1 cellular context compared by ENCODE assay signal in the genomic region with DNA sequence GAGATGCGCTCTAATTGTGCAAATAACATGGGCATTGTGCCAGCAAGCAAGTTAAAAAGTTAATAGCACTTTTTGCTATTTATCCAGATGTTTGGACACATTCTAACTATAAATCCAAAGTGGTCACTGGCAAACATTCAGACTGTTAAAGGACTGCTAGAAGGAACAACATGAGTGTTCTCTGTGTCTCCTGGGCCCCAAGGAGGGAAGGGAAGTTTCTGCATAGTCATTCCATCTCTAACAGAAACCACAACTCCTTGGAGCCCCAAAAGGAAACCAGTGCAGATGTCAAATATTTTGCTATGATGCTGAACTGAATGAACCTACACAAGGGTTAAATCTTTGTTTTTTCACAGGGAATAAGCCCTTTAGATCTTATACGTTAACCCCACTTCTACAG.
TF ChIP-seq lines count a peak whose summit lies in the region.

No MANE protein-coding gene starts in this region.

TF ChIP-seq in GM12878, 131 proteins besides CTCF, POLR2A, EP300 and RAD21 (continued from another document and continues in another):
- TF ChIP-seq, protein P1, sequence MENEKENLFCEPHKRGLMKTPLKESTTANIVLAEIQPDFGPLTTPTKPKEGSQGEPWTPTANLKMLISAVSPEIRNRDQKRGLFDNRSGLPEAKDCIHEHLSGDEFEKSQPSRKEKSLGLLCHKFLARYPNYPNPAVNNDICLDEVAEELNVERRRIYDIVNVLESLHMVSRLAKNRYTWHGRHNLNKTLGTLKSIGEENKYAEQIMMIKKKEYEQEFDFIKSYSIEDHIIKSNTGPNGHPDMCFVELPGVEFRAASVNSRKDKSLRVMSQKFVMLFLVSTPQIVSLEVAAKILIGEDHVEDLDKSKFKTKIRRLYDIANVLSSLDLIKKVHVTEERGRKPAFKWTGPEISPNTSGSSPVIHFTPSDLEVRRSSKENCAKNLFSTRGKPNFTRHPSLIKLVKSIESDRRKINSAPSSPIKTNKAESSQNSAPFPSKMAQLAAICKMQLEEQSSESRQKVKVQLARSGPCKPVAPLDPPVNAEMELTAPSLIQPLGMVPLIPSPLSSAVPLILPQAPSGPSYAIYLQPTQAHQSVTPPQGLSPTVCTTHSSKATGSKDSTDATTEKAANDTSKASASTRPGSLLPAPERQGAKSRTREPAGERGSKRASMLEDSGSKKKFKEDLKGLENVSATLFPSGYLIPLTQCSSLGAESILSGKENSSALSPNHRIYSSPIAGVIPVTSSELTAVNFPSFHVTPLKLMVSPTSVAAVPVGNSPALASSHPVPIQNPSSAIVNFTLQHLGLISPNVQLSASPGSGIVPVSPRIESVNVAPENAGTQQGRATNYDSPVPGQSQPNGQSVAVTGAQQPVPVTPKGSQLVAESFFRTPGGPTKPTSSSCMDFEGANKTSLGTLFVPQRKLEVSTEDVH (IDR thresholded peaks at IDR 0.05; ENCODE audit: low read depth, partially characterized antibody) = no peak
- TF ChIP-seq, protein P2, sequence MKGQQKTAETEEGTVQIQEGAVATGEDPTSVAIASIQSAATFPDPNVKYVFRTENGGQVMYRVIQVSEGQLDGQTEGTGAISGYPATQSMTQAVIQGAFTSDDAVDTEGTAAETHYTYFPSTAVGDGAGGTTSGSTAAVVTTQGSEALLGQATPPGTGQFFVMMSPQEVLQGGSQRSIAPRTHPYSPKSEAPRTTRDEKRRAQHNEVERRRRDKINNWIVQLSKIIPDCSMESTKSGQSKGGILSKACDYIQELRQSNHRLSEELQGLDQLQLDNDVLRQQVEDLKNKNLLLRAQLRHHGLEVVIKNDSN (IDR thresholded peaks at IDR 0.05; ENCODE audit: borderline replicate concordance, extremely low read length, insufficient read depth, low read depth, low read length) = no peak
- TF ChIP-seq POLR2AphosphoS2 (IDR thresholded peaks at IDR 0.05; ENCODE audit: low read depth, low read length) (no peak), CREB1 (IDR thresholded peaks at IDR 0.05; ENCODE audit: low read depth) (peak; percentile 35; the same call in 1 of the 2 replicates), NR2F1 (conservative IDR thresholded peaks at IDR 0.05) (peak; percentile 28; the same call in 1 of the 2 replicates), MYB (IDR thresholded peaks at IDR 0.05; ENCODE audit: borderline replicate concordance, low read depth, low read length) (no peak), HDGF (IDR thresholded peaks at IDR 0.05) (no peak), CBX5 (IDR thresholded peaks at IDR 0.05; ENCODE audit: low read depth) (peak; percentile 60; the same call in 1 of the 2 replicates), TCF3 (IDR thresholded peaks at IDR 0.05; ENCODE audit: borderline replicate concordance, insufficient read depth, low read depth, low read length) (no peak), WRNIP1 (IDR thresholded peaks at IDR 0.05; ENCODE audit: borderline replicate concordance, low read depth, low read length) (no peak), STAT3 (IDR thresholded peaks at IDR 0.05; ENCODE audit: low read depth, low read length) (no peak), MEF2A (IDR thresholded peaks at IDR 0.05; ENCODE audit: insufficient read depth, low read depth, low read length) (no peak), BACH1 (IDR thresholded peaks at IDR 0.05; ENCODE audit: borderline replicate concordance) (peak; percentile 50; the same call in 1 of the 2 replicates), SIN3A (IDR thresholded peaks at IDR 0.05; ENCODE audit: low read depth, low read length) (no peak), MTA2 (IDR thresholded peaks at IDR 0.05; ENCODE audit: low read depth) (peak; percentile 62; the same call in 1 of the 2 replicates), ZNF384 (IDR thresholded peaks at IDR 0.05; ENCODE audit: borderline replicate concordance, low read depth, low read length) (no peak), NBN (IDR thresholded peaks at IDR 0.05) (no peak), BRCA1 (IDR thresholded peaks at IDR 0.05; ENCODE audit: low read depth, low read length) (no peak), ZNF207 (IDR thresholded peaks at IDR 0.05; ENCODE audit: borderline replicate concordance) (no peak), JUNB (IDR thresholded peaks at IDR 0.05) (peak; percentile 92), BCL11A (IDR thresholded peaks at IDR 0.05; ENCODE audit: low read depth, low read length) (peak; percentile 87), ASH2L (IDR thresholded peaks at IDR 0.05; ENCODE audit: borderline replicate concordance, low read depth) (no peak), PAX5 (IDR thresholded peaks at IDR 0.05; ENCODE audit: borderline replicate concordance, low read depth, low read length) (peak; percentile 71; the same call in 1 of the 2 replicates), RELA (IDR thresholded peaks at IDR 0.05; ENCODE audit: borderline replicate concordance, partially characterized antibody) (no peak), ZNF217 (IDR thresholded peaks at IDR 0.05) (no peak), CHD1 (IDR thresholded peaks at IDR 0.05; ENCODE audit: low read depth, low read length) (no peak), SMC3 (IDR thresholded peaks at IDR 0.05; ENCODE audit: borderline replicate concordance, low read length) (no peak), CBX3 (IDR thresholded peaks at IDR 0.05; ENCODE audit: borderline replicate concordance, low read depth) (no peak), LARP7 (IDR thresholded peaks at IDR 0.05) (no peak)
- TF ChIP-seq, protein P3, sequence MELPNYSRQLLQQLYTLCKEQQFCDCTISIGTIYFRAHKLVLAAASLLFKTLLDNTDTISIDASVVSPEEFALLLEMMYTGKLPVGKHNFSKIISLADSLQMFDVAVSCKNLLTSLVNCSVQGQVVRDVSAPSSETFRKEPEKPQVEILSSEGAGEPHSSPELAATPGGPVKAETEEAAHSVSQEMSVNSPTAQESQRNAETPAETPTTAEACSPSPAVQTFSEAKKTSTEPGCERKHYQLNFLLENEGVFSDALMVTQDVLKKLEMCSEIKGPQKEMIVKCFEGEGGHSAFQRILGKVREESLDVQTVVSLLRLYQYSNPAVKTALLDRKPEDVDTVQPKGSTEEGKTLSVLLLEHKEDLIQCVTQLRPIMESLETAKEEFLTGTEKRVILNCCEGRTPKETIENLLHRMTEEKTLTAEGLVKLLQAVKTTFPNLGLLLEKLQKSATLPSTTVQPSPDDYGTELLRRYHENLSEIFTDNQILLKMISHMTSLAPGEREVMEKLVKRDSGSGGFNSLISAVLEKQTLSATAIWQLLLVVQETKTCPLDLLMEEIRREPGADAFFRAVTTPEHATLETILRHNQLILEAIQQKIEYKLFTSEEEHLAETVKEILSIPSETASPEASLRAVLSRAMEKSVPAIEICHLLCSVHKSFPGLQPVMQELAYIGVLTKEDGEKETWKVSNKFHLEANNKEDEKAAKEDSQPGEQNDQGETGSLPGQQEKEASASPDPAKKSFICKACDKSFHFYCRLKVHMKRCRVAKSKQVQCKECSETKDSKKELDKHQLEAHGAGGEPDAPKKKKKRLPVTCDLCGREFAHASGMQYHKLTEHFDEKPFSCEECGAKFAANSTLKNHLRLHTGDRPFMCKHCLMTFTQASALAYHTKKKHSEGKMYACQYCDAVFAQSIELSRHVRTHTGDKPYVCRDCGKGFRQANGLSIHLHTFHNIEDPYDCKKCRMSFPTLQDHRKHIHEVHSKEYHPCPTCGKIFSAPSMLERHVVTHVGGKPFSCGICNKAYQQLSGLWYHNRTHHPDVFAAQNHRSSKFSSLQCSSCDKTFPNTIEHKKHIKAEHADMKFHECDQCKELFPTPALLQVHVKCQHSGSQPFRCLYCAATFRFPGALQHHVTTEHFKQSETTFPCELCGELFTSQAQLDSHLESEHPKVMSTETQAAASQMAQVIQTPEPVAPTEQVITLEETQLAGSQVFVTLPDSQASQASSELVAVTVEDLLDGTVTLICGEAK (IDR thresholded peaks at IDR 0.05; ENCODE audit: borderline replicate concordance) = no peak
- TF ChIP-seq, protein P4, sequence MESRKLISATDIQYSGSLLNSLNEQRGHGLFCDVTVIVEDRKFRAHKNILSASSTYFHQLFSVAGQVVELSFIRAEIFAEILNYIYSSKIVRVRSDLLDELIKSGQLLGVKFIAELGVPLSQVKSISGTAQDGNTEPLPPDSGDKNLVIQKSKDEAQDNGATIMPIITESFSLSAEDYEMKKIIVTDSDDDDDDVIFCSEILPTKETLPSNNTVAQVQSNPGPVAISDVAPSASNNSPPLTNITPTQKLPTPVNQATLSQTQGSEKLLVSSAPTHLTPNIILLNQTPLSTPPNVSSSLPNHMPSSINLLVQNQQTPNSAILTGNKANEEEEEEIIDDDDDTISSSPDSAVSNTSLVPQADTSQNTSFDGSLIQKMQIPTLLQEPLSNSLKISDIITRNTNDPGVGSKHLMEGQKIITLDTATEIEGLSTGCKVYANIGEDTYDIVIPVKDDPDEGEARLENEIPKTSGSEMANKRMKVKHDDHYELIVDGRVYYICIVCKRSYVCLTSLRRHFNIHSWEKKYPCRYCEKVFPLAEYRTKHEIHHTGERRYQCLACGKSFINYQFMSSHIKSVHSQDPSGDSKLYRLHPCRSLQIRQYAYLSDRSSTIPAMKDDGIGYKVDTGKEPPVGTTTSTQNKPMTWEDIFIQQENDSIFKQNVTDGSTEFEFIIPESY (IDR thresholded peaks at IDR 0.05) = no peak
- TF ChIP-seq, protein P5, sequence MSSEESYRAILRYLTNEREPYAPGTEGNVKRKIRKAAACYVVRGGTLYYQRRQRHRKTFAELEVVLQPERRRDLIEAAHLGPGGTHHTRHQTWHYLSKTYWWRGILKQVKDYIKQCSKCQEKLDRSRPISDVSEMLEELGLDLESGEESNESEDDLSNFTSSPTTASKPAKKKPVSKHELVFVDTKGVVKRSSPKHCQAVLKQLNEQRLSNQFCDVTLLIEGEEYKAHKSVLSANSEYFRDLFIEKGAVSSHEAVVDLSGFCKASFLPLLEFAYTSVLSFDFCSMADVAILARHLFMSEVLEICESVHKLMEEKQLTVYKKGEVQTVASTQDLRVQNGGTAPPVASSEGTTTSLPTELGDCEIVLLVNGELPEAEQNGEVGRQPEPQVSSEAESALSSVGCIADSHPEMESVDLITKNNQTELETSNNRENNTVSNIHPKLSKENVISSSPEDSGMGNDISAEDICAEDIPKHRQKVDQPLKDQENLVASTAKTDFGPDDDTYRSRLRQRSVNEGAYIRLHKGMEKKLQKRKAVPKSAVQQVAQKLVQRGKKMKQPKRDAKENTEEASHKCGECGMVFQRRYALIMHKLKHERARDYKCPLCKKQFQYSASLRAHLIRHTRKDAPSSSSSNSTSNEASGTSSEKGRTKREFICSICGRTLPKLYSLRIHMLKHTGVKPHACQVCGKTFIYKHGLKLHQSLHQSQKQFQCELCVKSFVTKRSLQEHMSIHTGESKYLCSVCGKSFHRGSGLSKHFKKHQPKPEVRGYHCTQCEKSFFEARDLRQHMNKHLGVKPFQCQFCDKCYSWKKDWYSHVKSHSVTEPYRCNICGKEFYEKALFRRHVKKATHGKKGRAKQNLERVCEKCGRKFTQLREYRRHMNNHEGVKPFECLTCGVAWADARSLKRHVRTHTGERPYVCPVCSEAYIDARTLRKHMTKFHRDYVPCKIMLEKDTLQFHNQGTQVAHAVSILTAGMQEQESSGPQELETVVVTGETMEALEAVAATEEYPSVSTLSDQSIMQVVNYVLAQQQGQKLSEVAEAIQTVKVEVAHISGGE (CRISPR knock-in tag; IDR thresholded peaks at IDR 0.05) = no peak
- TF ChIP-seq, protein P6, sequence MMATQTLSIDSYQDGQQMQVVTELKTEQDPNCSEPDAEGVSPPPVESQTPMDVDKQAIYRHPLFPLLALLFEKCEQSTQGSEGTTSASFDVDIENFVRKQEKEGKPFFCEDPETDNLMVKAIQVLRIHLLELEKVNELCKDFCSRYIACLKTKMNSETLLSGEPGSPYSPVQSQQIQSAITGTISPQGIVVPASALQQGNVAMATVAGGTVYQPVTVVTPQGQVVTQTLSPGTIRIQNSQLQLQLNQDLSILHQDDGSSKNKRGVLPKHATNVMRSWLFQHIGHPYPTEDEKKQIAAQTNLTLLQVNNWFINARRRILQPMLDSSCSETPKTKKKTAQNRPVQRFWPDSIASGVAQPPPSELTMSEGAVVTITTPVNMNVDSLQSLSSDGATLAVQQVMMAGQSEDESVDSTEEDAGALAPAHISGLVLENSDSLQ (IDR thresholded peaks at IDR 0.05) = no peak
- TF ChIP-seq, protein P7, sequence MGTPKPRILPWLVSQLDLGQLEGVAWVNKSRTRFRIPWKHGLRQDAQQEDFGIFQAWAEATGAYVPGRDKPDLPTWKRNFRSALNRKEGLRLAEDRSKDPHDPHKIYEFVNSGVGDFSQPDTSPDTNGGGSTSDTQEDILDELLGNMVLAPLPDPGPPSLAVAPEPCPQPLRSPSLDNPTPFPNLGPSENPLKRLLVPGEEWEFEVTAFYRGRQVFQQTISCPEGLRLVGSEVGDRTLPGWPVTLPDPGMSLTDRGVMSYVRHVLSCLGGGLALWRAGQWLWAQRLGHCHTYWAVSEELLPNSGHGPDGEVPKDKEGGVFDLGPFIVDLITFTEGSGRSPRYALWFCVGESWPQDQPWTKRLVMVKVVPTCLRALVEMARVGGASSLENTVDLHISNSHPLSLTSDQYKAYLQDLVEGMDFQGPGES (IDR thresholded peaks at IDR 0.05) = no peak
- TF ChIP-seq, protein P8, sequence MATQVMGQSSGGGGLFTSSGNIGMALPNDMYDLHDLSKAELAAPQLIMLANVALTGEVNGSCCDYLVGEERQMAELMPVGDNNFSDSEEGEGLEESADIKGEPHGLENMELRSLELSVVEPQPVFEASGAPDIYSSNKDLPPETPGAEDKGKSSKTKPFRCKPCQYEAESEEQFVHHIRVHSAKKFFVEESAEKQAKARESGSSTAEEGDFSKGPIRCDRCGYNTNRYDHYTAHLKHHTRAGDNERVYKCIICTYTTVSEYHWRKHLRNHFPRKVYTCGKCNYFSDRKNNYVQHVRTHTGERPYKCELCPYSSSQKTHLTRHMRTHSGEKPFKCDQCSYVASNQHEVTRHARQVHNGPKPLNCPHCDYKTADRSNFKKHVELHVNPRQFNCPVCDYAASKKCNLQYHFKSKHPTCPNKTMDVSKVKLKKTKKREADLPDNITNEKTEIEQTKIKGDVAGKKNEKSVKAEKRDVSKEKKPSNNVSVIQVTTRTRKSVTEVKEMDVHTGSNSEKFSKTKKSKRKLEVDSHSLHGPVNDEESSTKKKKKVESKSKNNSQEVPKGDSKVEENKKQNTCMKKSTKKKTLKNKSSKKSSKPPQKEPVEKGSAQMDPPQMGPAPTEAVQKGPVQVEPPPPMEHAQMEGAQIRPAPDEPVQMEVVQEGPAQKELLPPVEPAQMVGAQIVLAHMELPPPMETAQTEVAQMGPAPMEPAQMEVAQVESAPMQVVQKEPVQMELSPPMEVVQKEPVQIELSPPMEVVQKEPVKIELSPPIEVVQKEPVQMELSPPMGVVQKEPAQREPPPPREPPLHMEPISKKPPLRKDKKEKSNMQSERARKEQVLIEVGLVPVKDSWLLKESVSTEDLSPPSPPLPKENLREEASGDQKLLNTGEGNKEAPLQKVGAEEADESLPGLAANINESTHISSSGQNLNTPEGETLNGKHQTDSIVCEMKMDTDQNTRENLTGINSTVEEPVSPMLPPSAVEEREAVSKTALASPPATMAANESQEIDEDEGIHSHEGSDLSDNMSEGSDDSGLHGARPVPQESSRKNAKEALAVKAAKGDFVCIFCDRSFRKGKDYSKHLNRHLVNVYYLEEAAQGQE (IDR thresholded peaks at IDR 0.05; ENCODE audit: low read depth, low read length) = no peak
- TF ChIP-seq, protein P9, sequence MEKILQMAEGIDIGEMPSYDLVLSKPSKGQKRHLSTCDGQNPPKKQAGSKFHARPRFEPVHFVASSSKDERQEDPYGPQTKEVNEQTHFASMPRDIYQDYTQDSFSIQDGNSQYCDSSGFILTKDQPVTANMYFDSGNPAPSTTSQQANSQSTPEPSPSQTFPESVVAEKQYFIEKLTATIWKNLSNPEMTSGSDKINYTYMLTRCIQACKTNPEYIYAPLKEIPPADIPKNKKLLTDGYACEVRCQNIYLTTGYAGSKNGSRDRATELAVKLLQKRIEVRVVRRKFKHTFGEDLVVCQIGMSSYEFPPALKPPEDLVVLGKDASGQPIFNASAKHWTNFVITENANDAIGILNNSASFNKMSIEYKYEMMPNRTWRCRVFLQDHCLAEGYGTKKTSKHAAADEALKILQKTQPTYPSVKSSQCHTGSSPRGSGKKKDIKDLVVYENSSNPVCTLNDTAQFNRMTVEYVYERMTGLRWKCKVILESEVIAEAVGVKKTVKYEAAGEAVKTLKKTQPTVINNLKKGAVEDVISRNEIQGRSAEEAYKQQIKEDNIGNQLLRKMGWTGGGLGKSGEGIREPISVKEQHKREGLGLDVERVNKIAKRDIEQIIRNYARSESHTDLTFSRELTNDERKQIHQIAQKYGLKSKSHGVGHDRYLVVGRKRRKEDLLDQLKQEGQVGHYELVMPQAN (conservative IDR thresholded peaks at IDR 0.05) = no peak
